Comparison of ENCODE assay signal across 8 cellular contexts in the genomic region with DNA sequence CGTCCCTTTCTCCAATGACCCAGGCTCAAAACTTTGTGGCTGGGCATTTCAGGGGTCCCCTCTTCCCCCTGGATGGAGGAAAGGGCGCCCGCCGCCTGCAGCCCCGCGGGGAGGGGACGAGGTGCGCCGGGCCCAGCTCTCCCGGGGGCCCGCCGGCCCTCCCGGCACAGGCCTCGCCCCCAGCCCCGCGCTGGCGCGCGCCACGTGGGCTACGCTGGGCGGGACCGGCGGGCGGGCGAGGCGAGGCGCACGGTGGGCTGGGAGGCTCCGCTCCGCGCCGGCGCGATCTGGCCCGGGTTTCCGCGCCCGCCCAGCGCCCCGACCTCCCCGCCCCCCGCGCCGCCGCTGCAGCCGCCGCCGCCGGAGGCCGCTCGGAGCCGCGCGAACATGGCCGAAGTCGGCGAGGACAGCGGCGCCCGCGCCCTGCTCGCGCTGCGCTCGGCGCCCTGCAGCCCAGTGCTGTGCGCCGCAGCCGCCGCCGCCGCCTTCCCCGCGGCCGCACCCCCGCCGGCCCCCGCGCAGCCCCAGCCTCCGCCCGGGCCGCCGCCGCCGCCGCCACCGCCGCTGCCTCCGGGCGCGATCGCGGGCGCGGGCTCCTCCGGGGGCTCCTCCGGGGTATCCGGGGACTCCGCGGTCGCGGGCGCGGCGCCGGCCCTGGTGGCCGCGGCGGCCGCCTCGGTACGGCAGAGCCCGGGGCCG. TPM values are rescaled to one million over a fixed set of nuclear protein-coding genes. Genes with fewer than 3 reads are reported as not detected.
DNase-seq lines count a peak whose midpoint lies in the region; ATAC-seq and TF ChIP-seq lines count a peak whose summit lies in the region.

FOXK1 (plus strand) TSS at position 374 of the 699 bp plus-strand sequence; CDS start at position 388, 14 bp downstream.

- intact Hi-C loops in dorsolateral prefrontal cortex (cut with DNase I): loop anchor here (1.0 to 2.0 kb wide), 5 partner anchors 40 to 73 kb away; no protein-coding TSS in a partner anchor
- intact Hi-C loops in right lobe of liver (cut with DNase I): loop anchor here (5.0 kb wide), 2 partner anchors 40 to 70 kb away; no protein-coding TSS in a partner anchor

- peak; percentile 72 for TF ChIP-seq POLR2A in right lobe of liver (IDR thresholded peaks at IDR 0.05)

- 0% methylated on average over 1 of the region's 115 CpGs for WGBS in right lobe of liver (ENCODE audit: insufficient coverage, low coverage, low lambda C conversion rate, missing lambda C conversion rate)

- peak within 1 kb of the TSS; percentile 70 to 96 (median 90) for H3K4me3 ChIP-seq in dorsolateral prefrontal cortex
- H3K4me3 ChIP-seq in right lobe of liver: peak within 1 kb of the TSS; percentile 82 to 84 (median 82)

- no peaks in the 10 kb centered on the region for H3K9me3 ChIP-seq in right lobe of liver

- TF ChIP-seq CTCF in dorsolateral prefrontal cortex (IDR thresholded peaks at IDR 0.05 in 54 of 56, conservative IDR thresholded peaks at IDR 0.05 in 2 of 56; ENCODE audit: low read depth in 1 of 56, partially characterized antibody in 56 of 56) (peak in 3 of 56 donors; percentile 3 to 29 (median 25)), right lobe of liver (IDR thresholded peaks at IDR 0.05) (peak in 1 of 4 donors; percentile 28)

- in situ Hi-C loops in ACHN (cut with HindIII; ENCODE audit: low pct_ligation_motif_present, low pct_unique_long_range_greater_than_20kb, low sequenced_read_pairs): no loop called here

- H3K36me3 ChIP-seq in right lobe of liver: no peaks in the 10 kb centered on the region

- H3K27me3 ChIP-seq in dorsolateral prefrontal cortex (no peaks in the 10 kb centered on the region), right lobe of liver (no peaks in the 10 kb centered on the region)

- H3K4me1 ChIP-seq in right lobe of liver: peaks cover 0 to 5% (median 0%) of the 10 kb centered on the region in 4 donors

- peak; percentile 83 for DNase-seq in ACHN
- peak; percentile 62 for DNase-seq in NCI-H460 (ENCODE audit: extremely low read depth, low read depth)
- peak; percentile 66 to 72 for DNase-seq in activated CD4-positive, alpha-beta T cell treated with anti-CD3 and anti-CD28 coated beads, Interleukin-2, amount 50 U/mL, for 24 hours (ENCODE audit: low read depth in 1 of 2, low spot score in 1 of 2)
- DNase-seq in dorsolateral prefrontal cortex: peak in 8 of 10 donors; percentile 44 to 87 (median 69)
- DNase-seq in right lobe of liver: peak; percentile 71 to 83 (median 76)
- DNase-seq in stimulated activated CD4-positive, alpha-beta T cell treated with anti-CD3 and anti-CD28 coated beads, Interleukin-4, amount 100 ng/mL, for 48 hours (ENCODE audit: low read depth in 2 of 2): peak; percentile 79

- H3K27ac ChIP-seq in dorsolateral prefrontal cortex (peak within 1 kb of the TSS in 58 of 59 donors; percentile 32 to 92 (median 83)), right lobe of liver (peak within 1 kb of the TSS; percentile 75 to 90 (median 76))

- ATAC-seq in GM18861 (IDR thresholded peaks at IDR 0.05; ENCODE audit: unreplicated experiment) (peak; percentile 53), HG03095 (IDR thresholded peaks at IDR 0.05; ENCODE audit: unreplicated experiment) (peak; percentile 62), right lobe of liver (peak; percentile 71 to 90 (median 86))

RNA-seq across cellular contexts. Expression of gene FOXK1, which starts in this region (rescaled TPM):
- 37.9 and 40.6 TPM in 2 replicates for total RNA-seq in NCI-H460 (2014; rRNA removed; shearing (Covaris generic))
- 14.8 and 22.4 TPM in 2 replicates for polyA plus RNA-seq in NCI-H460 (2014; cell fraction: nucleus; rRNA removed)
- total RNA-seq in dorsolateral prefrontal cortex (10 to 100 TPM; 45.2 to 88.6 (median 58.7) TPM), right lobe of liver (1 to 10 TPM; 3.8 to 8.4 (median 6.9) TPM)

Comparison
In these comparisons a context has a peak if more than half of its experiments do, and no peak if none do; other contexts are left out.
1. Peak in every context shown above with its lines: DNase-seq, ATAC-seq, H3K4me3 ChIP-seq and H3K27ac ChIP-seq.